Comparison of ENCODE assay signal across 11 cellular contexts in the genomic region with DNA sequence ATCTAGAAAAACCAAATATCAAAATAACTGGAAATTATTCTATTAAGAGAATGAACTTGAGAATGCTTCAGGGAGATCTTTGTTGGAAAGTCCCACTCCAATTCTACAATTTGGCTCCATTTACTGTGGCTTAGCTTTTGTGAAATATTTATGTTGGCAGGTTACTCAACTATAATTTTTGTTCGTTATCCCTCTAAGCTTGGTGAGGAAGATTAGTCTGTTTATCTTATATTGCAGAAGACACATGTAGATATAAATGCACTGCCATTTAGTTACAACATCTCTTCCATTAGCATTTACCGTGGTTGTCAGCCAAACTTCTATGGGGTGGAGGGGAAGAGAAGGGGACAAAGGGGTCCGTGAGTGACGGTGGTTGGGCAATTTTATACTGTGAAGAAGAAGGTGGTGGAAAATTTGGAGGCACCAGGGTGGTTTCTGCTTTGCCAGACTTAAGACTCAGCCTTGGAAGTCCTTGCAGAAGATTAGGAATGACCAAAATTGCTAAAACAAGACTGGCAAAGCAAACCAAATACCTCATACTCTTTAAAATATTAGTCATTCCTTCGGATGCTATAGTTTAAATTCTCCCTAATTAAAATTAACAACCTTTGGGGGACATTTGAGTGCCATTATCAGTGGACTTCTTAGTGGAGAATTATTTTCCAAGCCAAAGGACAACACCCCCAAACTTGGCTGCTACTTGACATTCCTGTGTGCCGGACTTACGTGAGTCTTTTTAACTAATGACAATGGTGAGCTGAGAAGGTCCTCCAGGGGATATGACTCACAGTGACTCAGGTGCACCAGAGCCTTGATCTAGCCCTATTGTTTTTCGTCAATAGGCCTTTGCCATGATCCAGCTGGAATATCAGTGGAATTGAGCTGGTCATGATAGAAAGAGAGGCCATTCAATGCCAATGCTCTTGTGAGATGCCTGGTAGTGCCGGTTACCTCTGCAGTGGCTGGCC.
A peak's percentile ranks its signal among the peaks of the same experiment; 100 is the strongest.
DNase-seq lines count a peak whose midpoint lies in the region; ATAC-seq, FAIRE-seq and TF ChIP-seq lines count a peak whose summit lies in the region.
"Had no signal": no experiment of that assay in that cellular context is flagged by ENCODE, and none has a peak within 500 bp of the region (broad histone marks: within the 10 kb centered on the region; RNA-seq: fewer than 3 reads in every experiment).

No MANE protein-coding gene starts in this region.

- peak overlapping the region in 2 of 10 donors; percentile 31 to 34 for H3K27ac ChIP-seq in heart right ventricle
- no peak overlapping the region for H3K27ac ChIP-seq in body of pancreas

- H3K27me3 ChIP-seq in heart right ventricle (peaks cover 0 to 3% (median 0%) of the 10 kb centered on the region in 7 donors), body of pancreas (no peaks in the 10 kb centered on the region)

- ATAC-seq in heart right ventricle (peak in 6 of 8 donors; percentile 49 to 82 (median 64)), Right ventricle myocardium inferior (no peak), body of pancreas (no peak), GM19023 (IDR thresholded peaks at IDR 0.05; ENCODE audit: unreplicated experiment) (no peak)

- intact Hi-C loops in heart right ventricle (cut with DNase I): loop anchor here in 1 of 10 donors (10.0 kb wide), 1 partner anchor 121 kb away; a partner anchor contains a TSS
- intact Hi-C loops in Right ventricle myocardium inferior (cut with DNase I): no loop called here
- intact Hi-C loops in body of pancreas (cut with DNase I): no loop called here

- H3K4me1 ChIP-seq in heart right ventricle: peaks cover 0 to 66% (median 15%) of the 10 kb centered on the region in 9 donors
- no peaks in the 10 kb centered on the region for H3K4me1 ChIP-seq in body of pancreas

- no peak for FAIRE-seq in urothelium cell line (lab: Jason Lieb, UNC)

- H3K9me3 ChIP-seq in heart right ventricle: no peaks in the 10 kb centered on the region
- no peaks in the 10 kb centered on the region for H3K9me3 ChIP-seq in body of pancreas

- DNase-seq in heart right ventricle: peak in 1 of 2 donors; percentile 22
- no peak for DNase-seq in Right ventricle myocardium inferior (ENCODE audit: missing footprints)
- DNase-seq in SW 1271 (lab: John Stamatoyannopoulos, UW): peak; percentile 39 to 82
- peak; percentile 78 for DNase-seq in fibroblast of pulmonary artery (ENCODE audit: low read depth)
- DNase-seq in urothelium cell line (ENCODE audit: low spot score): peak; percentile 86
- no peak for DNase-seq in body of pancreas
- DNase-seq in central memory CD4-positive, alpha-beta T cell: no peak
- DNase-seq: activated naive CD8-positive, alpha-beta T cell treated with anti-CD3 and anti-CD28 coated beads for 36 hours; foreskin melanocyte; stimulated activated CD4-positive, alpha-beta T cell treated with anti-CD3 and anti-CD28 coated beads, Interleukin-12 subunit alpha, Interleukin-12 subunit beta, amount 100 ng/mL, for 4 hours had no signal

- 57 to 63% methylated on average over 9 of the region's 9 CpGs for WGBS in heart right ventricle, 2 donors
- 58 to 66% methylated on average over 8 to 9 of the region's 9 CpGs for WGBS in body of pancreas, 2 donors

- TF ChIP-seq CTCF in heart right ventricle (IDR thresholded peaks at IDR 0.05) (no peak), fibroblast of pulmonary artery (IDR thresholded peaks at IDR 0.05; ENCODE audit: low read length, missing control alignments) (no peak), body of pancreas (IDR thresholded peaks at IDR 0.05) (no peak)

- H3K4me3 ChIP-seq in heart right ventricle (no peak overlapping the region), fibroblast of pulmonary artery (replicated peaks; ENCODE audit: low read depth, low read length) (no peak overlapping the region), body of pancreas (no peak overlapping the region)

- no peaks in the 10 kb centered on the region for H3K36me3 ChIP-seq in heart right ventricle
- H3K36me3 ChIP-seq in body of pancreas (replicated peaks in 1 of 2; ENCODE audit: insufficient read depth in 1 of 2, low read depth in 2 of 2): no peaks in the 10 kb centered on the region

- no peak for TF ChIP-seq POLR2A in body of pancreas (IDR thresholded peaks at IDR 0.05)

Comparison
In these comparisons a context has a peak if more than half of its experiments do, and no peak if none do; other contexts are left out.
1. ATAC-seq: peak in heart right ventricle (6 of 8); none in Right ventricle myocardium inferior (single experiment), body of pancreas (single experiment) and GM19023 (single experiment).
2. DNase-seq: peak in SW 1271 (2 of 2), fibroblast of pulmonary artery (single experiment) and urothelium cell line (single experiment); none in Right ventricle myocardium inferior (single experiment), body of pancreas (0 of 4) and central memory CD4-positive, alpha-beta T cell (single experiment).